1 cellular context compared by ENCODE assay signal in the genomic region with DNA sequence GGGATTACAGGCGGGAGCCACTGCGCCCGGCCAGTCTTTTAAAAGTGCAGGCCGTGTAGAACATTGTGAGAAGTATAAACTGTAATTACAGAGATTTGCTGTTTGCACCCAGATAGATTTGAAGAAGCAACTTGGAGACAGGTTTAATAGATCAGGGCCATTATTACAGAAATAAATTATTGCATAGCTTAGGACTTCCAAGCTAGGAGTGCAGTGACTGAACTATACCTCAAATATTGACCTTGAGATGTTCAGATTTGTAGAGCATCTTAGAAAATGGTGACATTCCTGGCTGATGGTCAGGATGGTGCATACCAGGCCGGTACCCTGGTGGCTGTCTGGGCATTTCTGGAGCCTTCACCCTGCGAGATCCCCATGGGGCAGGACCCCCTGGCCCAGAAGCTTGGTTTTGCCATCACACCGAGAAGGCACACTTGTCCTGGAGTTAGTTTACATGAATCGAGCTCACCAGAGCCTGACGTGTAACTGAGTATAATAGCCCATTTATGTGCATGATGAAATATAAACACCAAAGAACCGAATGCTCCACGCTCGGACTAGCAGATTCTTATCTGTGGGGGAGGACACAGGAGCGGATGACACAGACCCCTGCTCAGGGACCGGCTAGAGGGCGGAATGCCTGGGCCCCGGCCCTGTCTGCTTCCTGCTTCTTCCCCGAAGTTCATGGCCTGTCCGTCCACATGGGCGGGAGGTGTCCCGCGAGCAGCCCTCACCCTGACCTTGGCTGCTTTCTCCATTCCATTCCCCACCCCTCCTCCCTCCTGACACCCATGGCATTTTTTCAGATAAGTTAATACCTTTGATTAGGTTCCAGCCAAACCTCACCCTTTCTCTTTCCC.
TF ChIP-seq lines count a peak whose summit lies in the region.

No MANE protein-coding gene starts in this region.

TF ChIP-seq in HepG2, 621 proteins besides CTCF, POLR2A, EP300 and RAD21 (continued from another document and continues in another):
- TF ChIP-seq ZNF407 (CRISPR knock-in tag; IDR thresholded peaks at IDR 0.05; ENCODE audit: not compliant biosample characterization), result no peak
- no peak for TF ChIP-seq ZNF12 (CRISPR knock-in tag; IDR thresholded peaks at IDR 0.05)
- TF ChIP-seq ZNF350 (CRISPR knock-in tag; IDR thresholded peaks at IDR 0.05; ENCODE audit: borderline replicate concordance, low read depth), result peak; percentile 53
- TF ChIP-seq MTF2 (CRISPR knock-in tag; IDR thresholded peaks at IDR 0.05; ENCODE audit: borderline replicate concordance), result no peak
- TF ChIP-seq TRAFD1 (CRISPR knock-in tag; IDR thresholded peaks at IDR 0.05; ENCODE audit: borderline replicate concordance), result no peak
- TF ChIP-seq CERS6 (CRISPR knock-in tag; IDR thresholded peaks at IDR 0.05), result no peak
- TF ChIP-seq ZNF24 (IDR thresholded peaks at IDR 0.05), result no peak
- TF ChIP-seq, protein P1, sequence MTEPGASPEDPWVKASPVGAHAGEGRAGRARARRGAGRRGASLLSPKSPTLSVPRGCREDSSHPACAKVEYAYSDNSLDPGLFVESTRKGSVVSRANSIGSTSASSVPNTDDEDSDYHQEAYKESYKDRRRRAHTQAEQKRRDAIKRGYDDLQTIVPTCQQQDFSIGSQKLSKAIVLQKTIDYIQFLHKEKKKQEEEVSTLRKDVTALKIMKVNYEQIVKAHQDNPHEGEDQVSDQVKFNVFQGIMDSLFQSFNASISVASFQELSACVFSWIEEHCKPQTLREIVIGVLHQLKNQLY (CRISPR knock-in tag; IDR thresholded peaks at IDR 0.05), result no peak
- no peak for TF ChIP-seq BRD4 (CRISPR knock-in tag; IDR thresholded peaks at IDR 0.05)
- TF ChIP-seq ATAD3A (CRISPR knock-in tag; IDR thresholded peaks at IDR 0.05), result no peak
- no peak for TF ChIP-seq ZNF572 (CRISPR knock-in tag; IDR thresholded peaks at IDR 0.05)
- TF ChIP-seq FOXA1 (IDR thresholded peaks at IDR 0.05), result no peak
- TF ChIP-seq FOXA1 (CRISPR knock-in tag; IDR thresholded peaks at IDR 0.05), result peak; percentile 80
- no peak; the same call in 1 of the 2 replicates for TF ChIP-seq FOXC1 (CRISPR knock-in tag; IDR thresholded peaks at IDR 0.05; ENCODE audit: borderline replicate concordance)
- TF ChIP-seq PPARG (CRISPR knock-in tag; conservative IDR thresholded peaks at IDR 0.05), result no peak
- TF ChIP-seq, protein P2, sequence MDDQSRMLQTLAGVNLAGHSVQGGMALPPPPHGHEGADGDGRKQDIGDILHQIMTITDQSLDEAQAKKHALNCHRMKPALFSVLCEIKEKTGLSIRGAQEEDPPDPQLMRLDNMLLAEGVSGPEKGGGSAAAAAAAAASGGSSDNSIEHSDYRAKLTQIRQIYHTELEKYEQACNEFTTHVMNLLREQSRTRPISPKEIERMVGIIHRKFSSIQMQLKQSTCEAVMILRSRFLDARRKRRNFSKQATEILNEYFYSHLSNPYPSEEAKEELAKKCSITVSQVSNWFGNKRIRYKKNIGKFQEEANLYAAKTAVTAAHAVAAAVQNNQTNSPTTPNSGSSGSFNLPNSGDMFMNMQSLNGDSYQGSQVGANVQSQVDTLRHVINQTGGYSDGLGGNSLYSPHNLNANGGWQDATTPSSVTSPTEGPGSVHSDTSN (CRISPR knock-in tag; IDR thresholded peaks at IDR 0.05; ENCODE audit: borderline replicate concordance), result no peak
- no peak for TF ChIP-seq AGO2 (optimal IDR thresholded peaks at IDR 0.05; ENCODE audit: low read depth, low read length)
- TF ChIP-seq, protein P3, sequence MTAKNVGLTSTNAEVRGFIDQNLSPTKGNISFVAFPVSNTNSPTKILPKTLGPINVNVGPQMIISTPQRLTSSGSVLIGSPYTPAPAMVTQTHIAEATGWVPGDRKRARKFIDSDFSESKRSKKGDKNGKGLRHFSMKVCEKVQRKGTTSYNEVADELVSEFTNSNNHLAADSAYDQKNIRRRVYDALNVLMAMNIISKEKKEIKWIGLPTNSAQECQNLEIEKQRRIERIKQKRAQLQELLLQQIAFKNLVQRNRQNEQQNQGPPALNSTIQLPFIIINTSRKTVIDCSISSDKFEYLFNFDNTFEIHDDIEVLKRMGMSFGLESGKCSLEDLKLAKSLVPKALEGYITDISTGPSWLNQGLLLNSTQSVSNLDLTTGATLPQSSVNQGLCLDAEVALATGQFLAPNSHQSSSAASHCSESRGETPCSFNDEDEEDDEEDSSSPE (CRISPR knock-in tag; IDR thresholded peaks at IDR 0.05), result no peak
- TF ChIP-seq ZNF138 (CRISPR knock-in tag; IDR thresholded peaks at IDR 0.05; ENCODE audit: low read depth), result no peak
- TF ChIP-seq ZNF530 (CRISPR knock-in tag; IDR thresholded peaks at IDR 0.05; ENCODE audit: low read depth), result no peak
- TF ChIP-seq U2AF1 (optimal IDR thresholded peaks at IDR 0.05; ENCODE audit: low read depth, low read length), result no peak
- TF ChIP-seq TCF12 (IDR thresholded peaks at IDR 0.05), result no peak
- no peak for TF ChIP-seq TCF12 (CRISPR knock-in tag; IDR thresholded peaks at IDR 0.05)
- TF ChIP-seq ZC3H4 (CRISPR knock-in tag; IDR thresholded peaks at IDR 0.05; ENCODE audit: borderline replicate concordance), result no peak
- TF ChIP-seq MXD4 (CRISPR knock-in tag; IDR thresholded peaks at IDR 0.05), result no peak
- TF ChIP-seq ZNF33B (CRISPR knock-in tag; IDR thresholded peaks at IDR 0.05), result no peak
- TF ChIP-seq ZNF552 (CRISPR knock-in tag; IDR thresholded peaks at IDR 0.05; ENCODE audit: borderline replicate concordance), result no peak; the same call in 1 of the 2 replicates
- no peak for TF ChIP-seq ZNF44 (CRISPR knock-in tag; IDR thresholded peaks at IDR 0.05)
- no peak for TF ChIP-seq STAT6 (CRISPR knock-in tag; IDR thresholded peaks at IDR 0.05; ENCODE audit: borderline replicate concordance)
- TF ChIP-seq, protein P4, sequence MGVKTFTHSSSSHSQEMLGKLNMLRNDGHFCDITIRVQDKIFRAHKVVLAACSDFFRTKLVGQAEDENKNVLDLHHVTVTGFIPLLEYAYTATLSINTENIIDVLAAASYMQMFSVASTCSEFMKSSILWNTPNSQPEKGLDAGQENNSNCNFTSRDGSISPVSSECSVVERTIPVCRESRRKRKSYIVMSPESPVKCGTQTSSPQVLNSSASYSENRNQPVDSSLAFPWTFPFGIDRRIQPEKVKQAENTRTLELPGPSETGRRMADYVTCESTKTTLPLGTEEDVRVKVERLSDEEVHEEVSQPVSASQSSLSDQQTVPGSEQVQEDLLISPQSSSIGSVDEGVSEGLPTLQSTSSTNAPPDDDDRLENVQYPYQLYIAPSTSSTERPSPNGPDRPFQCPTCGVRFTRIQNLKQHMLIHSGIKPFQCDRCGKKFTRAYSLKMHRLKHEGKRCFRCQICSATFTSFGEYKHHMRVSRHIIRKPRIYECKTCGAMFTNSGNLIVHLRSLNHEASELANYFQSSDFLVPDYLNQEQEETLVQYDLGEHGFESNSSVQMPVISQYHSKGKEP (CRISPR knock-in tag; IDR thresholded peaks at IDR 0.05), result no peak
- no peak for TF ChIP-seq ZBTB14 (CRISPR knock-in tag; IDR thresholded peaks at IDR 0.05)
- TF ChIP-seq KDM1A (CRISPR knock-in tag; IDR thresholded peaks at IDR 0.05), result no peak
